ENCODE assay signal across 13 cellular contexts in the genomic region with DNA sequence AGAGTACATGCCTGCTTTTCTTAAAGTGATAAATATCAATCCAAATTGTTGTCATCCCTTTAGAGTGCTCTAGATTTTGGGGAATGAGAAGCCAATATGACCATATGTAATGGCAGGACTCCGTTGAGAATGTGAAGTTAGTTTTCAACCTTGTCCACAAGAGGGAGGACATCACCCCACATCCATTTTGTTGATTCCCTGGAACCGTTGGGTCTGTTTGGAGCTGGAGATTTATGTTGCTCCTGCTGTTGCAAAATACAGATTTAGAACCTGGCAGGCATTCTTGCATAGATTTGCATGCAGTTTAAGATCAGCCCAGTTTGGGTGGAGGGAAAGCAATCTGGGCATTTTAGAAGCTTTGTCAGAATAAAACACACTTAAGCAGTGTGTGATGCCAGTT.
DNase-seq lines count a peak whose midpoint lies in the region; ATAC-seq and TF ChIP-seq lines count a peak whose summit lies in the region.
"Had no signal": no experiment of that assay in that cellular context is flagged by ENCODE, and none has a peak within 500 bp of the region (broad histone marks: within the 10 kb centered on the region; RNA-seq: fewer than 3 reads in every experiment).

No MANE protein-coding gene starts in this region.

- DNase-seq in DMS53 (lab: John Stamatoyannopoulos, UW) (peak; percentile 9), DMS53 treated with DMSO at 0.1 percent for 48 hours (lab: John Stamatoyannopoulos, UW; ENCODE audit: unreplicated experiment) (no peak), epithelial cell of esophagus (ENCODE audit: low read depth) (no peak), pons (ENCODE audit: low spot score) (peak; percentile 10), OCI-M2 (lab: John Stamatoyannopoulos, UW; ENCODE audit: unreplicated experiment) (no peak), LoVo (ENCODE audit: low spot score) (no peak), lower lobe of right lung (no peak)
- DNase-seq: 8988T; activated CD4-positive, CD25-positive, alpha-beta regulatory T cell; hypothalamus; NCI-H774; ovary had no signal

- no peaks in the 10 kb centered on the region for H3F3A ChIP-seq in OCI-LY1 (ENCODE audit: insufficient read depth, low read length)

- H3K9me2 ChIP-seq in OCI-LY1 (ENCODE audit: low read depth, low read length) = no peaks in the 10 kb centered on the region

- no peak overlapping the region for H2AFZ ChIP-seq in OCI-LY1 (ENCODE audit: low read length)

- H3K9ac ChIP-seq in OCI-LY1 (ENCODE audit: low read length) = no peak overlapping the region

- H3K9me3 ChIP-seq in OCI-LY1 (ENCODE audit: low read length) (no peaks in the 10 kb centered on the region), lower lobe of right lung (no peaks in the 10 kb centered on the region)
- H3K9me3 ChIP-seq: ovary had no signal

- no peak overlapping the region for H3K4me2 ChIP-seq in OCI-LY1 (ENCODE audit: low read length)

- H3K27ac ChIP-seq in OCI-LY1 (ENCODE audit: low read depth, low read length, poor library complexity, severe bottlenecking) (no peak overlapping the region), lower lobe of right lung (no peak overlapping the region)
- H3K27ac ChIP-seq: ovary had no signal

- H3K4me3 ChIP-seq in OCI-LY1 (ENCODE audit: low read depth, low read length, poor library complexity, severe bottlenecking) (no peak overlapping the region), epithelial cell of esophagus (ENCODE audit: low read length) (no peak overlapping the region), lower lobe of right lung (no peak overlapping the region)
- H3K4me3 ChIP-seq: ovary had no signal

- ATAC-seq in lower lobe of right lung = no peak

- intact Hi-C loops in lower lobe of right lung (cut with DNase I) = no loop called here

- no peaks in the 10 kb centered on the region for H3K36me3 ChIP-seq in OCI-LY1 (ENCODE audit: insufficient read depth, low read length)
- no peaks in the 10 kb centered on the region for H3K36me3 ChIP-seq in lower lobe of right lung
- H3K36me3 ChIP-seq: ovary had no signal

- no peaks in the 10 kb centered on the region for H3K4me1 ChIP-seq in OCI-LY1 (ENCODE audit: insufficient read depth, low read length, severe bottlenecking)
- H3K4me1 ChIP-seq in lower lobe of right lung = no peaks in the 10 kb centered on the region

- no peaks in the 10 kb centered on the region for H3K79me2 ChIP-seq in OCI-LY1 (ENCODE audit: insufficient read depth, low read length)

- TF ChIP-seq CTCF in OCI-LY1 (IDR thresholded peaks at IDR 0.05; ENCODE audit: low read length) = peak; percentile 17; the same call in 1 of the 2 replicates
- peak; percentile 23 for TF ChIP-seq CTCF in epithelial cell of esophagus (IDR thresholded peaks at IDR 0.05; ENCODE audit: insufficient read depth, low read depth, low read length, missing control alignments)
- no peak for TF ChIP-seq CTCF in lower lobe of right lung (IDR thresholded peaks at IDR 0.05)

- H4K20me1 ChIP-seq in OCI-LY1 (ENCODE audit: insufficient read depth, low read length) = no peaks in the 10 kb centered on the region

- no peaks in the 10 kb centered on the region for H3K27me3 ChIP-seq in OCI-LY1 (ENCODE audit: insufficient read depth, low read length)
- no peaks in the 10 kb centered on the region for H3K27me3 ChIP-seq in lower lobe of right lung (ENCODE audit: low read depth)
- H3K27me3 ChIP-seq: ovary had no signal

Comparison
In these comparisons a context has a peak if more than half of its experiments do, and no peak if none do; other contexts are left out.
1. DNase-seq: peak in DMS53 (single experiment) and pons (single experiment); none in DMS53 treated with DMSO at 0.1 percent for 48 hours (single experiment), epithelial cell of esophagus (single experiment), OCI-M2 (single experiment), LoVo (single experiment) and lower lobe of right lung (single experiment).